ENCODE assay signal across 15 cellular contexts in the genomic region with DNA sequence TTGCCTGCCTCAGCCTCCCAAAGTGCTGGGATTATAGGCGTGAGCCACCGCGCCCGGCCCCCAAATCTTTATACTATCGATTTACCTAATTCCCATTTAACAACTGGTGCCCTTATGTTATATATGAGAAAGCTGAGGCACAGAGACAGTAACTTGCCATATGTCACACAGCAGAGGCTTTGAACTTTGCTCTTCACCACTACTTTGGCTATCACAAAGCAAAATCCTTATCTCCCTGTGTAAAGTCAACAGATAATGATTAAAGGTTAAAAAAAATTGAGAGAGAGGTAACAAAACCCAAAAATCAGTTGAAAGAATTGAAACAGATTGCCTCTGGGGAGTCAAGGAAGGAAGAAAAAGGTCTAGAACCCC. TPM values are rescaled to one million over a fixed set of nuclear protein-coding genes. Genes with fewer than 3 reads are reported as not detected.
A peak's percentile ranks its signal among the peaks of the same experiment; 100 is the strongest.
DNase-seq lines count a peak whose midpoint lies in the region; ATAC-seq lines count a peak whose summit lies in the region.
"Had no signal": no experiment of that assay in that cellular context is flagged by ENCODE, and none has a peak within 500 bp of the region (broad histone marks: within the 10 kb centered on the region; RNA-seq: fewer than 3 reads in every experiment).

No MANE protein-coding gene starts in this region.

- CTCF ChIA-PET in activated CD8-positive, alpha-beta memory T cell treated with anti-CD3 and anti-CD28 coated beads, Interleukin-2, amount 10 ng/mL, durations not matched to agents 7 days and 5 days (lab: Charles Lee) = interaction anchor here (1.0 to 3.9 kb wide), 3 partner anchors 9 to 20 kb away, joined by 5 to 17 read pairs (median 8); no protein-coding TSS in a partner anchor

- ATAC-seq in activated CD8-positive, alpha-beta memory T cell treated with anti-CD3 and anti-CD28 coated beads, Interleukin-2, amount 10 ng/mL, durations not matched to agents 7 days and 5 days = no peak
- no peak for ATAC-seq in T-helper 17 cell
- no peak for ATAC-seq in stimulated activated naive B cell treated with anti-CD40 and anti-IgM and Interleukin-4, amounts not matched to agents 10 μg/mL and 1 μg/mL and 100 μg/mL, for 72 hours (replicated peaks)
- ATAC-seq in GM21737 (IDR thresholded peaks at IDR 0.05; ENCODE audit: unreplicated experiment) = no peak
- ATAC-seq: sciatic nerve had no signal

- no peaks in the 10 kb centered on the region for H3K9me3 Mint-ChIP-seq in activated CD8-positive, alpha-beta memory T cell treated with anti-CD3 and anti-CD28 coated beads, Interleukin-2, amount 10 ng/mL, durations not matched to agents 7 days and 5 days (ENCODE audit: low read depth)
- H3K9me3 Mint-ChIP-seq in stimulated activated naive B cell treated with anti-CD40 and anti-IgM and Interleukin-4, amounts not matched to agents 10 μg/mL and 1 μg/mL and 100 μg/mL, for 72 hours = no peaks in the 10 kb centered on the region

- H3K4me1 Mint-ChIP-seq in activated CD8-positive, alpha-beta memory T cell treated with anti-CD3 and anti-CD28 coated beads, Interleukin-2, amount 10 ng/mL, durations not matched to agents 7 days and 5 days = peaks cover 38% of the 10 kb centered on the region
- peaks cover 35% of the 10 kb centered on the region for H3K4me1 Mint-ChIP-seq in T-helper 17 cell
- H3K4me1 Mint-ChIP-seq in stimulated activated naive B cell treated with anti-CD40 and anti-IgM and Interleukin-4, amounts not matched to agents 10 μg/mL and 1 μg/mL and 100 μg/mL, for 72 hours = peaks cover 31 to 65% of the 10 kb centered on the region in 2 donors

- H3K36me3 Mint-ChIP-seq in activated CD8-positive, alpha-beta memory T cell treated with anti-CD3 and anti-CD28 coated beads, Interleukin-2, amount 10 ng/mL, durations not matched to agents 7 days and 5 days = peaks cover 11% of the 10 kb centered on the region
- H3K36me3 Mint-ChIP-seq in T-helper 17 cell (ENCODE audit: low read depth) = no peaks in the 10 kb centered on the region
- H3K36me3 Mint-ChIP-seq in stimulated activated naive B cell treated with anti-CD40 and anti-IgM and Interleukin-4, amounts not matched to agents 10 μg/mL and 1 μg/mL and 100 μg/mL, for 72 hours = peaks cover 13 to 19% of the 10 kb centered on the region in 2 donors

- no peaks in the 10 kb centered on the region for H3K27me3 Mint-ChIP-seq in activated CD8-positive, alpha-beta memory T cell treated with anti-CD3 and anti-CD28 coated beads, Interleukin-2, amount 10 ng/mL, durations not matched to agents 7 days and 5 days
- no peaks in the 10 kb centered on the region for H3K27me3 Mint-ChIP-seq in T-helper 17 cell
- no peaks in the 10 kb centered on the region for H3K27me3 Mint-ChIP-seq in stimulated activated naive B cell treated with anti-CD40 and anti-IgM and Interleukin-4, amounts not matched to agents 10 μg/mL and 1 μg/mL and 100 μg/mL, for 72 hours

- no peak overlapping the region for H3K4me3 Mint-ChIP-seq in activated CD8-positive, alpha-beta memory T cell treated with anti-CD3 and anti-CD28 coated beads, Interleukin-2, amount 10 ng/mL, durations not matched to agents 7 days and 5 days
- peak overlapping the region; percentile 83 for H3K4me3 Mint-ChIP-seq in T-helper 17 cell
- H3K4me3 Mint-ChIP-seq in stimulated activated naive B cell treated with anti-CD40 and anti-IgM and Interleukin-4, amounts not matched to agents 10 μg/mL and 1 μg/mL and 100 μg/mL, for 72 hours = peak overlapping the region; percentile 41 to 73

- no peak for DNase-seq in activated CD8-positive, alpha-beta memory T cell treated with anti-CD3 and anti-CD28 coated beads, Interleukin-2, amount 10 ng/mL, durations not matched to agents 7 days and 5 days
- DNase-seq in activated CD8-positive, alpha-beta memory T cell treated with anti-CD3 and anti-CD28 coated beads, Interleukin-2, amount 50 U/mL, for 4 hours = no peak
- no peak for DNase-seq in T-helper 17 cell
- no peak for DNase-seq in epithelial cell of prostate (ENCODE audit: low read depth, low spot score)
- no peak for DNase-seq in stimulated activated naive B cell treated with anti-CD40 and anti-IgM and Interleukin-4, amounts not matched to agents 10 μg/mL and 1 μg/mL and 100 μg/mL, for 72 hours
- DNase-seq in CD1c-positive myeloid dendritic cell (ENCODE audit: extremely low spot score) = no peak
- no peak for DNase-seq in NCI-H1417 (lab: John Stamatoyannopoulos, UW)
- DNase-seq: ACHN, cortex of kidney, GOT3, NCI-H510A, SIG-M5, upper lobe of left lung had no signal

- H3K27ac ChIP-seq in epithelial cell of prostate = peak overlapping the region; percentile 79

- H3K9me3 ChIP-seq in T-helper 17 cell (ENCODE audit: control insufficient read depth, low read length, poor library complexity, severe bottlenecking) = no peaks in the 10 kb centered on the region
- H3K9me3 ChIP-seq: upper lobe of left lung had no signal

- peak overlapping the region; percentile 91 for H3K27ac Mint-ChIP-seq in activated CD8-positive, alpha-beta memory T cell treated with anti-CD3 and anti-CD28 coated beads, Interleukin-2, amount 10 ng/mL, durations not matched to agents 7 days and 5 days
- H3K27ac Mint-ChIP-seq in T-helper 17 cell = peak overlapping the region; percentile 98
- peak overlapping the region; percentile 89 for H3K27ac Mint-ChIP-seq in stimulated activated naive B cell treated with anti-CD40 and anti-IgM and Interleukin-4, amounts not matched to agents 10 μg/mL and 1 μg/mL and 100 μg/mL, for 72 hours

RNA-seq across cellular contexts. Expression of gene ILRUN, which starts 22.3 kb away (rescaled TPM):
- 10 to 100 TPM; 73.7 to 79.8 TPM for total RNA-seq in activated CD8-positive, alpha-beta memory T cell treated with anti-CD3 and anti-CD28 coated beads, Interleukin-2, amount 10 ng/mL, durations not matched to agents 7 days and 5 days
- total RNA-seq in T-helper 17 cell = 10 to 100 TPM; 55.9 to 64.4 TPM
